In the genomic region with DNA sequence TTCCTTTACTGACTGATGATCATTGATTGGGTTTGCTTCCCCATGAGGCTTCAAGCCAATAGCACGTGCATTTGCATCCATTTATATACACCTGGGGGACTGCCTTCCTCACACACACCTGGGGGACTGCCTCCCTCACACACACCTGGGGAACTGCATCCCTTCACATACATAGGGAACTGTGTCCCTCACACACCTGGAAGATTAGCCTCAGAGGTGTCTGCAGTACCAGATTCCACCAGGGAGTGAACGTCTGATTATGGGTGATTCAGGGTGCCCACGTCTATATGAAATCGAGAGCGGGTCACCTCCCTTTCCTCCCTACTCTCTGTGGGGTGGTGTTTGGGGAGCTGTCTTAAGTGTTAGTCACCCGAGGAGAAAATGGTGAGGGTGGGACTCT, we compare ENCODE assay signal across 10 cellular contexts. TPM values are rescaled to one million over a fixed set of nuclear protein-coding genes. Genes with fewer than 3 reads are reported as not detected.
DNase-seq lines count a peak whose midpoint lies in the region; ATAC-seq and TF ChIP-seq lines count a peak whose summit lies in the region.
"Had no signal": no experiment of that assay in that cellular context is flagged by ENCODE, and none has a peak within 500 bp of the region (broad histone marks: within the 10 kb centered on the region; RNA-seq: fewer than 3 reads in every experiment).

No MANE protein-coding gene starts in this region.

- H3K4me3 Mint-ChIP-seq in CD8-positive, alpha-beta T cell, result peak overlapping the region; percentile 2
- no peak overlapping the region for H3K4me3 Mint-ChIP-seq in nephron

- H3K27ac Mint-ChIP-seq in CD8-positive, alpha-beta T cell, result peak overlapping the region; percentile 84
- peak overlapping the region in 2 of 3 experiments; percentile 60 to 81 for H3K27ac Mint-ChIP-seq in nephron

- H3K4me1 Mint-ChIP-seq in CD8-positive, alpha-beta T cell (ENCODE audit: low read depth), result peaks cover 79% of the 10 kb centered on the region
- peaks cover 59% of the 10 kb centered on the region for H3K4me1 Mint-ChIP-seq in nephron

- H3K9me3 ChIP-seq in CD8-positive, alpha-beta T cell (ENCODE audit: low read length), result no peaks in the 10 kb centered on the region

- H3K27me3 ChIP-seq in CD8-positive, alpha-beta T cell (ENCODE audit: insufficient read depth, low read length), result no peaks in the 10 kb centered on the region

- no peak for TF ChIP-seq CTCF in CD8-positive, alpha-beta T cell (IDR thresholded peaks at IDR 0.05)
- TF ChIP-seq CTCF in cardiac fibroblast (IDR thresholded peaks at IDR 0.05; ENCODE audit: low read depth, low read length) (peak; percentile 19), nephron (IDR thresholded peaks at IDR 0.05; ENCODE audit: unreplicated experiment in 3 of 3) (no peak)

- H3K9me3 Mint-ChIP-seq in CD8-positive, alpha-beta T cell, result no peaks in the 10 kb centered on the region
- no peaks in the 10 kb centered on the region for H3K9me3 Mint-ChIP-seq in nephron

- H3K36me3 ChIP-seq in CD8-positive, alpha-beta T cell (ENCODE audit: insufficient read depth, low read length), result no peaks in the 10 kb centered on the region

- H3K4me3 ChIP-seq in CD8-positive, alpha-beta T cell (ENCODE audit: low read depth, low read length), result no peak overlapping the region
- no peak overlapping the region for H3K4me3 ChIP-seq in cardiac fibroblast (replicated peaks in 1 of 2; ENCODE audit: low read depth in 2 of 2, low read length in 2 of 2)

- CTCF ChIA-PET in CD8-positive, alpha-beta T cell (lab: Charles Lee), result no interaction called here

- peaks cover 73% of the 10 kb centered on the region for H3K4me1 ChIP-seq in CD8-positive, alpha-beta T cell (ENCODE audit: insufficient read depth, low read length)

- H3K27me3 Mint-ChIP-seq in CD8-positive, alpha-beta T cell (ENCODE audit: low read depth), result no peaks in the 10 kb centered on the region
- no peaks in the 10 kb centered on the region for H3K27me3 Mint-ChIP-seq in nephron (ENCODE audit: low read depth)

- H3K27ac ChIP-seq in CD8-positive, alpha-beta T cell (ENCODE audit: low read depth, low read length), result no peak overlapping the region

- no peak for ATAC-seq in CD8-positive, alpha-beta T cell
- no peak for ATAC-seq in HG03342 (IDR thresholded peaks at IDR 0.05; ENCODE audit: unreplicated experiment)
- ATAC-seq in GM19463 (IDR thresholded peaks at IDR 0.05; ENCODE audit: unreplicated experiment), result no peak

- POLR2A ChIA-PET in CD8-positive, alpha-beta T cell (lab: Charles Lee), result no interaction called here

- H3K36me3 Mint-ChIP-seq in CD8-positive, alpha-beta T cell, result peaks cover 15% of the 10 kb centered on the region
- H3K36me3 Mint-ChIP-seq in nephron (ENCODE audit: low read depth), result peaks cover 6% of the 10 kb centered on the region

- intact Hi-C loops in CD8-positive, alpha-beta T cell (cut with DNase I, micrococcal nuclease), result loop anchor here (2.0 to 5.0 kb wide), 2 partner anchors 15 to 66 kb away; no protein-coding TSS in a partner anchor

- no peak for DNase-seq in CD8-positive, alpha-beta T cell
- peak; percentile 26 for DNase-seq in LHCN-M2 (ENCODE audit: low read depth)
- peak in 1 of 2 donors; percentile 54 for DNase-seq in cardiac fibroblast (ENCODE audit: low read depth in 2 of 2)
- no peak for DNase-seq in HPDE6-E6E7 (ENCODE audit: extremely low spot score)
- no peak for DNase-seq in SIG-M5 (lab: John Stamatoyannopoulos, UW)
- DNase-seq: occipital lobe had no signal

RNA-seq across cellular contexts. Expression of a gene that starts 16.9 kb away (rescaled TPM):
- 100 to 1,000 TPM; 114 to 120 TPM for total RNA-seq in CD8-positive, alpha-beta T cell
- 282 and 322 TPM in 2 replicates for total RNA-seq in LHCN-M2 (2014; rRNA removed)
- polyA plus RNA-seq in LHCN-M2 (2012), result 630 TPM

RNA-seq across cellular contexts. Expression of a gene that starts 43.8 kb away (rescaled TPM):
- not detected for total RNA-seq in CD8-positive, alpha-beta T cell
- total RNA-seq in LHCN-M2 (2014; rRNA removed), result 0.06 TPM in 1 of 2 replicates, not detected in the other
- polyA plus RNA-seq in LHCN-M2 (2012), result 0.55 TPM
- total RNA-seq: activated CD8-positive, alpha-beta memory T cell treated with anti-CD3 and anti-CD28 coated beads for 36 hours; occipital lobe had no signal
